ENCODE assay signal across 8 cellular contexts in the genomic region with DNA sequence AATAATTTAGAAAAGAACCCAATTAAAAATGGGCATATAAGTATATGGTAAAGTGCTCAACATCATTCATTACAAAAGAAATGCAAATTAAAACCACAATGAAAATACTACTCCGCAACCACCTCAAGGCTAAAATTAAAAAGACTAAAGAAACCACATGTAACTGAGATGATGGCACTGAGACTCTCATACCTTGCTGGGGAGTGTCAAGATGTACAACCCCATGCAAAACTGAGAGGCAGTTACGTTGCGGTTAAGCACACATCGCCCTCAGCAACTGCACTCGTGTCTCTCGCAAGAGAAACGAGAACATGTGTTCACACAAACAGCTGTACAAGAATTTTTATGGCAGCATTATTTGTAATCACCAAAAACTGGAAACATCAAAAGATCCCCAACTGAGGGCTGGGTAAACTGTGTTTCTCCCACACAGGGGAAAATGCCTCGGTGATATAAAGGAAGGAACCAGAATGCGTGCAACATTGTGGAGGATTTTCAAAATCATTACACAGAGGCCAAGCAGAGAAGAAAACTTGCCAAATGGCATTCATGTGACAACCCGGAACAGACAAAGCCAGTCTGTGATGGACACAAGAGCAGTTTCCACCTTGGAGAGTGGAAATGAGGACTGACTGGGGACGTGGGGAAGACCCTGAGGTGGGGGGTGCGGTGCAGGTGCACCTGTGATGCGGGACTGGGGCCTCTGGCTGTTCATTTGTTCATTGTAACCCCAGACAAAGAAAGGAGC.
DNase-seq lines count a peak whose midpoint lies in the region; ATAC-seq and TF ChIP-seq lines count a peak whose summit lies in the region.

No MANE protein-coding gene starts in this region.

- TF ChIP-seq RAD21 in SK-N-SH (IDR thresholded peaks at IDR 0.05; ENCODE audit: low read length) = no peak

- H3K36me3 ChIP-seq in SU-DHL-6 (ENCODE audit: low read length) (peaks cover 4% of the 10 kb centered on the region; the same call in 1 of the 2 replicates), prostate gland (no peaks in the 10 kb centered on the region), SK-N-SH (replicated peaks in 1 of 2; ENCODE audit: control insufficient read depth in 1 of 2, insufficient read depth in 2 of 2, low read length in 1 of 2) (peaks cover 0 to 9% of the 10 kb centered on the region in 2 experiments)

- H3K27me3 ChIP-seq in SU-DHL-6 (ENCODE audit: low read length) = no peaks in the 10 kb centered on the region
- H3K27me3 ChIP-seq in prostate gland (replicated peaks; ENCODE audit: insufficient read depth) = no peaks in the 10 kb centered on the region
- H3K27me3 ChIP-seq in SK-N-SH (ENCODE audit: insufficient read depth) = no peaks in the 10 kb centered on the region

- no peaks in the 10 kb centered on the region for H3K4me1 ChIP-seq in prostate gland (replicated peaks)
- no peaks in the 10 kb centered on the region for H3K4me1 ChIP-seq in SK-N-SH (ENCODE audit: control insufficient read depth in 1 of 2, insufficient read depth in 2 of 2, low read depth in 1 of 2, low read length in 1 of 2)

- ATAC-seq in GM18861 (IDR thresholded peaks at IDR 0.05; ENCODE audit: unreplicated experiment) = peak; percentile 100
- ATAC-seq in HG02588 (IDR thresholded peaks at IDR 0.05; ENCODE audit: unreplicated experiment) = peak; percentile 100

- no peak for TF ChIP-seq EP300 in SK-N-SH (IDR thresholded peaks at IDR 0.05; ENCODE audit: borderline replicate concordance in 1 of 2, low read depth in 1 of 2, low read length in 1 of 2)

- H3K9me2 ChIP-seq in SU-DHL-6 (replicated peaks; ENCODE audit: insufficient read depth, low read length) (no peaks in the 10 kb centered on the region), SK-N-SH (no peaks in the 10 kb centered on the region)

- no peaks in the 10 kb centered on the region for H3K9me3 ChIP-seq in SU-DHL-6 (ENCODE audit: insufficient read depth, low read length)
- no peaks in the 10 kb centered on the region for H3K9me3 ChIP-seq in prostate gland
- no peaks in the 10 kb centered on the region for H3K9me3 ChIP-seq in SK-N-SH

- CTCF ChIA-PET in SK-N-SH (lab: Yijun Ruan, JAX) = no interaction called here

- peak overlapping the region; percentile 56 for H3K9ac ChIP-seq in SU-DHL-6 (ENCODE audit: low read length)
- no peak overlapping the region for H3K9ac ChIP-seq in SK-N-SH

- H3K79me2 ChIP-seq in SU-DHL-6 (ENCODE audit: insufficient read depth, low read length) (no peaks in the 10 kb centered on the region), SK-N-SH (ENCODE audit: insufficient read depth) (no peaks in the 10 kb centered on the region)

- H3F3A ChIP-seq in SU-DHL-6 (ENCODE audit: insufficient read depth) (peaks cover 13% of the 10 kb centered on the region), SK-N-SH (replicated peaks; ENCODE audit: insufficient read depth) (no peaks in the 10 kb centered on the region)

- peak; percentile 10 for DNase-seq in stimulated activated CD4-positive, alpha-beta T cell treated with anti-CD3 and anti-CD28 coated beads, Interleukin-12 subunit alpha, Interleukin-12 subunit beta, amount 100 ng/mL, for 4 hours
- DNase-seq in T1000 (lab: John Stamatoyannopoulos, UW) = no peak
- no peak for DNase-seq in ecto neural progenitor cell (ENCODE audit: low spot score)
- DNase-seq in prostate gland (ENCODE audit: low spot score) = no peak
- no peak for DNase-seq in SK-N-SH

- no peak for TF ChIP-seq CTCF in SU-DHL-6 (IDR thresholded peaks at IDR 0.05; ENCODE audit: insufficient read depth, low read length, poor library complexity, severe bottlenecking)
- TF ChIP-seq CTCF in prostate gland (IDR thresholded peaks at IDR 0.05) = no peak
- no peak for TF ChIP-seq CTCF in SK-N-SH (IDR thresholded peaks at IDR 0.05)

- intact Hi-C loops in prostate gland (cut with DNase I) = no loop called here

- POLR2A ChIA-PET in SK-N-SH (lab: Yijun Ruan, JAX) = no interaction called here

- no peaks in the 10 kb centered on the region for H4K20me1 ChIP-seq in SU-DHL-6 (ENCODE audit: low read depth, low read length)
- no peaks in the 10 kb centered on the region for H4K20me1 ChIP-seq in SK-N-SH (ENCODE audit: insufficient read depth)

- H3K4me3 ChIP-seq in SU-DHL-6 (ENCODE audit: insufficient read depth, low read length, poor library complexity, severe bottlenecking) (peak overlapping the region; percentile 37), prostate gland (no peak overlapping the region), SK-N-SH (ENCODE audit: low read depth in 2 of 2, low read length in 1 of 2) (no peak overlapping the region)

- H2AFZ ChIP-seq in SU-DHL-6 (ENCODE audit: low read depth, low read length, severe bottlenecking) (peak overlapping the region; percentile 84), SK-N-SH (ENCODE audit: low read depth) (no peak overlapping the region)

- H3K4me2 ChIP-seq in SU-DHL-6 (ENCODE audit: low read depth, low read length, poor library complexity, severe bottlenecking) = peak overlapping the region; percentile 88
- H3K4me2 ChIP-seq in SK-N-SH = no peak overlapping the region

- peak overlapping the region; percentile 97 for H3K27ac ChIP-seq in SU-DHL-6 (ENCODE audit: low read depth, low read length)
- no peak overlapping the region for H3K27ac ChIP-seq in prostate gland
- H3K27ac ChIP-seq in SK-N-SH (ENCODE audit: low read depth in 2 of 2, low read length in 1 of 2) = no peak overlapping the region

- 89% methylated on average over 13 of the region's 13 CpGs for WGBS in prostate gland
- 90% methylated on average over 13 of the region's 13 CpGs for WGBS in SK-N-SH (ENCODE audit: low lambda C conversion rate)

- no peak for TF ChIP-seq POLR2A in prostate gland (IDR thresholded peaks at IDR 0.05)

TF ChIP-seq in SK-N-SH, 30 proteins besides CTCF, POLR2A, EP300 and RAD21:
- no peak for TF ChIP-seq RFX5 (IDR thresholded peaks at IDR 0.05; ENCODE audit: low read length)
